Comparison of ENCODE assay signal across 22 cellular contexts in genomic region chr10:83075395-83076072, GRCh38.
DNase-seq lines count a peak whose midpoint lies in the region; ATAC-seq, FAIRE-seq and TF ChIP-seq lines count a peak whose summit lies in the region.
"Had no signal": no experiment of that assay in that cellular context is flagged by ENCODE, and none has a peak within 500 bp of the region (broad histone marks: within the 10 kb centered on the region; RNA-seq: fewer than 3 reads in every experiment).

No MANE protein-coding gene starts in this region.

- no peaks in the 10 kb centered on the region for H3K9me1 ChIP-seq in endothelial cell of umbilical vein (replicated peaks; ENCODE audit: control insufficient read depth, extremely low read depth, insufficient read depth, low read length)

- H2AFZ ChIP-seq in endothelial cell of umbilical vein (ENCODE audit: low read depth, low read length) = no peak overlapping the region

- intact Hi-C loops in endothelial cell of umbilical vein (cut with micrococcal nuclease) (no loop called here), kidney (cut with DNase I) (no loop called here)

- dilution Hi-C loops in endothelial cell of umbilical vein (cut with MboI; ENCODE audit: extremely low pct_ligation_motif_present, low sequenced_read_pairs) = no loop called here

- no peaks in the 10 kb centered on the region for H3K27me3 ChIP-seq in endothelial cell of umbilical vein (ENCODE audit: control insufficient read depth in 2 of 2, insufficient read depth in 2 of 2, low read length in 2 of 2)
- H3K27me3 ChIP-seq: BLaER1, breast epithelium, colonic mucosa, SJCRH30, uterus had no signal

- peak; percentile 55 for FAIRE-seq in endothelial cell of umbilical vein (lab: Jason Lieb, UNC)
- FAIRE-seq in kidney (lab: Jason Lieb, UNC) = no peak
- FAIRE-seq: HepG2 had no signal

- peak; percentile 69 for DNase-seq in A172 (ENCODE audit: low spot score)
- DNase-seq in NCI-H1092 (lab: John Stamatoyannopoulos, UW) = peak; percentile 9
- peak; percentile 24 for DNase-seq in SK-N-DZ (ENCODE audit: low spot score)
- DNase-seq in endothelial cell of umbilical vein (ENCODE audit: low read depth, low spot score) = peak; percentile 80
- DNase-seq in kidney = no peak
- no peak for DNase-seq in hepatic stellate cell (ENCODE audit: low spot score)
- DNase-seq: activated CD4-positive, alpha-beta T cell treated with anti-CD3 and anti-CD28 coated beads, Interleukin-2, amount 10 ng/mL, durations not matched to agents 24 days and 14 days; colonic mucosa; NCI-H82; nephron progenitor cell; PC-3; SJCRH30; stimulated activated CD4-positive, alpha-beta T cell treated with anti-CD3 and anti-CD28 coated beads, Interleukin-1b, Interleukin-23, amount 100 ng/mL, for 48 hours; uterus had no signal

- ATAC-seq in HG03439 (IDR thresholded peaks at IDR 0.05; ENCODE audit: unreplicated experiment) (no peak), HG02884 (IDR thresholded peaks at IDR 0.05; ENCODE audit: unreplicated experiment) (no peak)
- ATAC-seq: activated naive CD4-positive, alpha-beta T cell treated with anti-CD3 and anti-CD28 coated beads, Interleukin-2, amount 50 U/mL, for 72 hours; HepG2; left lobe of liver; PC-3; stimulated activated memory B cell treated with anti-CD40 and anti-IgM and Interleukin-4, amounts not matched to agents 10 μg/mL and 1 μg/mL and 100 μg/mL, for 72 hours had no signal

- POLR2A ChIA-PET in endothelial cell of umbilical vein (lab: Charles Lee) = no interaction called here

- no peaks in the 10 kb centered on the region for H4K20me1 ChIP-seq in endothelial cell of umbilical vein (replicated peaks; ENCODE audit: control insufficient read depth, extremely low read depth, insufficient read depth, low read length)
- H4K20me1 ChIP-seq: BLaER1 had no signal

- H3K27ac ChIP-seq in endothelial cell of umbilical vein (ENCODE audit: insufficient read depth, low read depth, low read length) (no peak overlapping the region), kidney (ENCODE audit: low read depth in 2 of 2, low read length in 2 of 2) (no peak overlapping the region)
- H3K27ac ChIP-seq: BLaER1, breast epithelium, colonic mucosa, SJCRH30, uterus had no signal

- H3K36me3 ChIP-seq in endothelial cell of umbilical vein (ENCODE audit: control insufficient read depth in 2 of 2, extremely low read depth in 1 of 2, insufficient read depth in 2 of 2, low read length in 2 of 2) (no peaks in the 10 kb centered on the region), kidney (ENCODE audit: control insufficient read depth in 1 of 2, insufficient read depth in 2 of 2, low read length in 2 of 2) (no peaks in the 10 kb centered on the region)
- H3K36me3 ChIP-seq: BLaER1, breast epithelium, colonic mucosa, SJCRH30, uterus had no signal

- H3K9me3 ChIP-seq in endothelial cell of umbilical vein (replicated peaks; ENCODE audit: control insufficient read depth, insufficient read depth, low read length) = no peaks in the 10 kb centered on the region
- H3K9me3 ChIP-seq in kidney (ENCODE audit: control insufficient read depth in 1 of 2, low read length in 2 of 2) = no peaks in the 10 kb centered on the region
- H3K9me3 ChIP-seq: BLaER1, breast epithelium, colonic mucosa, SJCRH30, uterus had no signal

- H3K4me3 ChIP-seq in endothelial cell of umbilical vein (replicated peaks in 1 of 3; ENCODE audit: insufficient read depth in 1 of 3, low read depth in 1 of 3, low read length in 3 of 3) = no peak overlapping the region
- H3K4me3 ChIP-seq in kidney (ENCODE audit: low read length in 2 of 2) = no peak overlapping the region
- H3K4me3 ChIP-seq: BLaER1, breast epithelium, colonic mucosa, SJCRH30, uterus had no signal

- no peaks in the 10 kb centered on the region for H3K79me2 ChIP-seq in endothelial cell of umbilical vein (ENCODE audit: control insufficient read depth, insufficient read depth, low read length)

- no peak for TF ChIP-seq CTCF in endothelial cell of umbilical vein (IDR thresholded peaks at IDR 0.05; ENCODE audit: extremely low read depth in 1 of 2, insufficient read depth in 1 of 2, low read depth in 1 of 2, low read length in 2 of 2)
- no peak for TF ChIP-seq CTCF in kidney (IDR thresholded peaks at IDR 0.05; ENCODE audit: borderline replicate concordance, extremely low read depth, insufficient read depth)

- no peak overlapping the region for H3K4me2 ChIP-seq in endothelial cell of umbilical vein (ENCODE audit: insufficient read depth, low read length)
- H3K4me2 ChIP-seq: BLaER1 had no signal

- H3K9ac ChIP-seq in endothelial cell of umbilical vein (replicated peaks; ENCODE audit: extremely low read depth, insufficient read depth, low read length) (no peak overlapping the region), kidney (ENCODE audit: low read length in 2 of 2) (no peak overlapping the region)
- H3K9ac ChIP-seq: BLaER1 had no signal

- no peak for TF ChIP-seq POLR2A in endothelial cell of umbilical vein (IDR thresholded peaks at IDR 0.05; ENCODE audit: low read depth, low read length)

- H3K4me1 ChIP-seq in endothelial cell of umbilical vein (ENCODE audit: control insufficient read depth, extremely low read depth, insufficient read depth, low read length) (peaks cover 14% of the 10 kb centered on the region), kidney (ENCODE audit: control insufficient read depth in 1 of 2, insufficient read depth in 1 of 2, low read depth in 1 of 2, low read length in 2 of 2) (no peaks in the 10 kb centered on the region)
- H3K4me1 ChIP-seq: BLaER1, breast epithelium, colonic mucosa, SJCRH30, uterus had no signal

- CTCF ChIA-PET in endothelial cell of umbilical vein (lab: Charles Lee) = no interaction called here

- no TSS peak for BruUV-seq in endothelial cell of umbilical vein (replicated peaks; lab: Mats Ljungman, UMichigan)

TF ChIP-seq in endothelial cell of umbilical vein, 7 proteins besides CTCF, POLR2A, EP300 and RAD21:
- TF ChIP-seq MYC (IDR thresholded peaks at IDR 0.05; ENCODE audit: low read depth, low read length) (no peak), EZH2 (IDR thresholded peaks at IDR 0.05; ENCODE audit: borderline replicate concordance, low read depth, low read length, severe bottlenecking) (no peak), GATA2 (IDR thresholded peaks at IDR 0.05; ENCODE audit: insufficient read depth, insufficient read length, low read depth, low read length) (no peak), JUN (IDR thresholded peaks at IDR 0.05; ENCODE audit: borderline replicate concordance, insufficient read depth, insufficient read length, low read depth) (no peak), FOS (IDR thresholded peaks at IDR 0.05; ENCODE audit: borderline replicate concordance, insufficient read depth, low read length) (no peak), POLR2AphosphoS5 (IDR thresholded peaks at IDR 0.05; ENCODE audit: insufficient read depth, low read depth, low read length) (no peak)
- TF ChIP-seq, protein P1, sequence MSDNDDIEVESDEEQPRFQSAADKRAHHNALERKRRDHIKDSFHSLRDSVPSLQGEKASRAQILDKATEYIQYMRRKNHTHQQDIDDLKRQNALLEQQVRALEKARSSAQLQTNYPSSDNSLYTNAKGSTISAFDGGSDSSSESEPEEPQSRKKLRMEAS (IDR thresholded peaks at IDR 0.05; ENCODE audit: insufficient read depth, insufficient read length) = no peak
TF ChIP-seq in endothelial cell of umbilical vein: peak in this region for 0.

Comparison
In these comparisons a context has a peak if more than half of its experiments do, and no peak if none do; other contexts are left out.
1. DNase-seq: peak in A172 (single experiment), NCI-H1092 (single experiment), SK-N-DZ (single experiment) and endothelial cell of umbilical vein (single experiment); none in kidney (single experiment) and hepatic stellate cell (single experiment).